ENCODE assay signal across 14 cellular contexts in genomic region chr1:35287807-35288640, GRCh38. TPM values are rescaled to one million over a fixed set of nuclear protein-coding genes. Genes with fewer than 3 reads are reported as not detected.
DNase-seq lines count a peak whose midpoint lies in the region; ATAC-seq and TF ChIP-seq lines count a peak whose summit lies in the region.
"Had no signal": no experiment of that assay in that cellular context is flagged by ENCODE, and none has a peak within 500 bp of the region (broad histone marks: within the 10 kb centered on the region; RNA-seq: fewer than 3 reads in every experiment).

No MANE protein-coding gene starts in this region.

- H3K4me1 Mint-ChIP-seq in brain: peaks cover 7% of the 10 kb centered on the region
- H3K4me1 Mint-ChIP-seq in progenitor cell of endocrine pancreas (ENCODE audit: low read depth): peaks cover 6% of the 10 kb centered on the region
- H3K4me1 Mint-ChIP-seq: neural crest cell had no signal

- H3K4me1 ChIP-seq in mesenchymal stem cell (ENCODE audit: control insufficient read depth, insufficient read depth, low read depth, low read length): no peaks in the 10 kb centered on the region
- H3K4me1 ChIP-seq in neuronal stem cell (ENCODE audit: control insufficient read depth in 2 of 2, insufficient read depth in 1 of 2, low read depth in 1 of 2, low read length in 2 of 2): no peaks in the 10 kb centered on the region

- DNase-seq in AG08396 (ENCODE audit: low spot score) (peak; percentile 32), HT-29 (ENCODE audit: low spot score) (peak; percentile 12), mesenchymal stem cell (peak; percentile 69), neuronal stem cell (ENCODE audit: low spot score) (no peak), progenitor cell of endocrine pancreas (ENCODE audit: low spot score, unreplicated experiment) (no peak), cerebellar cortex (ENCODE audit: low spot score) (no peak)
- DNase-seq: activated CD8-positive, alpha-beta T cell treated with anti-CD3 and anti-CD28 coated beads for 36 hours; Calu3; caudate nucleus; NCI-H510A treated with DMSO at 0.1 percent for 48 hours; stimulated activated CD4-positive, alpha-beta T cell treated with anti-CD3 and anti-CD28 coated beads, Interleukin-2, amount 100 ng/mL, for 48 hours had no signal

- H4K91ac ChIP-seq in mesenchymal stem cell (ENCODE audit: low read length): no peak overlapping the region
- no peak overlapping the region for H4K91ac ChIP-seq in neuronal stem cell (ENCODE audit: low read depth, low read length, poor library complexity)

- H2BK5ac ChIP-seq in mesenchymal stem cell (ENCODE audit: low read depth, low read length, poor library complexity, severe bottlenecking): no peak overlapping the region
- H2BK5ac ChIP-seq in neuronal stem cell (ENCODE audit: low read length): no peak overlapping the region

- no peak overlapping the region for H2BK15ac ChIP-seq in mesenchymal stem cell (ENCODE audit: low read depth, poor library complexity, severe bottlenecking)
- H2BK15ac ChIP-seq in neuronal stem cell (ENCODE audit: low read length): no peak overlapping the region

- H4K8ac ChIP-seq in mesenchymal stem cell (ENCODE audit: low read length): no peak overlapping the region
- no peak overlapping the region for H4K8ac ChIP-seq in neuronal stem cell (ENCODE audit: low read depth, low read length)

- H3K27ac ChIP-seq in mesenchymal stem cell (ENCODE audit: low read length, poor library complexity, severe bottlenecking) (peak overlapping the region; percentile 68), neuronal stem cell (replicated peaks; ENCODE audit: low read length) (no peak overlapping the region)

- H3K4me2 ChIP-seq in mesenchymal stem cell (ENCODE audit: low read length, poor library complexity, severe bottlenecking) (peak overlapping the region; percentile 61), neuronal stem cell (ENCODE audit: insufficient read depth, low read length, poor library complexity, severe bottlenecking) (no peak overlapping the region)

- H3K36me3 Mint-ChIP-seq in brain (peaks cover 85% of the 10 kb centered on the region), progenitor cell of endocrine pancreas (ENCODE audit: insufficient read depth) (peaks cover 15% of the 10 kb centered on the region)

- H3K27me3 ChIP-seq in mesenchymal stem cell (ENCODE audit: control insufficient read depth in 1 of 2, insufficient read depth in 1 of 2, low read length in 2 of 2) (no peaks in the 10 kb centered on the region), neuronal stem cell (ENCODE audit: control insufficient read depth in 3 of 3, insufficient read depth in 3 of 3, low read depth in 1 of 3, low read length in 3 of 3) (no peaks in the 10 kb centered on the region)

- H3K23ac ChIP-seq in mesenchymal stem cell (ENCODE audit: low read length in 2 of 2): no peak overlapping the region
- no peak overlapping the region for H3K23ac ChIP-seq in neuronal stem cell (ENCODE audit: low read depth, low read length, poor library complexity)

- H3K18ac ChIP-seq in mesenchymal stem cell (ENCODE audit: low read depth in 1 of 2, low read length in 2 of 2) (no peak overlapping the region), neuronal stem cell (ENCODE audit: low read length) (no peak overlapping the region)

- H3K4me3 ChIP-seq in mesenchymal stem cell (ENCODE audit: insufficient read depth in 1 of 2, low read depth in 1 of 2, low read length in 2 of 2) (peak overlapping the region in 1 of 2 experiments; percentile 31), neuronal stem cell (ENCODE audit: low read length in 2 of 2) (no peak overlapping the region)

- H2BK12ac ChIP-seq in mesenchymal stem cell (ENCODE audit: low read length in 2 of 2) (no peak overlapping the region), neuronal stem cell (ENCODE audit: low read length) (no peak overlapping the region)

- H3K9me3 Mint-ChIP-seq in brain (peaks cover 10 to 22% (median 19%) of the 10 kb centered on the region in 5 experiments), progenitor cell of endocrine pancreas (ENCODE audit: low read depth) (peaks cover 8% of the 10 kb centered on the region)

- H3K14ac ChIP-seq in mesenchymal stem cell (ENCODE audit: low read length in 2 of 2): no peak overlapping the region
- no peak overlapping the region for H3K14ac ChIP-seq in neuronal stem cell (ENCODE audit: low read length)

- TF ChIP-seq CTCF in brain (conservative IDR thresholded peaks at IDR 0.05) (no peak), progenitor cell of endocrine pancreas (IDR thresholded peaks at IDR 0.05; ENCODE audit: unreplicated experiment) (no peak)

- no peak overlapping the region for H2AK5ac ChIP-seq in mesenchymal stem cell (ENCODE audit: low read length, severe bottlenecking)
- no peak overlapping the region for H2AK5ac ChIP-seq in neuronal stem cell (ENCODE audit: low read depth, low read length)

- H3K9ac ChIP-seq in mesenchymal stem cell (ENCODE audit: low read length) (peak overlapping the region; percentile 89), neuronal stem cell (ENCODE audit: low read depth, low read length, poor library complexity) (no peak overlapping the region)

- WGBS in mesenchymal stem cell: 90% methylated on average over 4 of the region's 9 CpGs
- WGBS in neuronal stem cell (ENCODE audit: extremely low coverage in 2 of 2, insufficient read length in 2 of 2, insufficient replicate concordance in 1 of 2), 2 donors: no CpG with 5 or more reads among the region's 9 CpGs

- H3K4ac ChIP-seq in mesenchymal stem cell (ENCODE audit: low read depth in 1 of 2, low read length in 2 of 2) (no peak overlapping the region), neuronal stem cell (ENCODE audit: low read length) (no peak overlapping the region)

- no peak overlapping the region for H2BK120ac ChIP-seq in mesenchymal stem cell (ENCODE audit: low read depth, low read length)
- H2BK120ac ChIP-seq in neuronal stem cell (ENCODE audit: low read depth, low read length): no peak overlapping the region

- ATAC-seq in HG02938 (IDR thresholded peaks at IDR 0.05; ENCODE audit: unreplicated experiment): no peak
- ATAC-seq: activated CD8-positive, alpha-beta T cell treated with anti-CD3 and anti-CD28 coated beads for 36 hours had no signal

- H3K27me3 Mint-ChIP-seq in brain (no peaks in the 10 kb centered on the region), progenitor cell of endocrine pancreas (no peaks in the 10 kb centered on the region)
- H3K27me3 Mint-ChIP-seq: activated CD8-positive, alpha-beta T cell treated with anti-CD3 and anti-CD28 coated beads for 36 hours had no signal

- H3K4me3 Mint-ChIP-seq in brain: no peak overlapping the region
- H3K4me3 Mint-ChIP-seq in progenitor cell of endocrine pancreas (ENCODE audit: low read depth): no peak overlapping the region
- H3K4me3 Mint-ChIP-seq: activated CD8-positive, alpha-beta T cell treated with anti-CD3 and anti-CD28 coated beads for 36 hours; neural crest cell had no signal

- H3K36me3 ChIP-seq in mesenchymal stem cell (ENCODE audit: control insufficient read depth in 1 of 2, insufficient read depth in 2 of 2, low read depth in 1 of 2, low read length in 2 of 2) (peaks cover 8 to 20% of the 10 kb centered on the region in 2 experiments), neuronal stem cell (replicated peaks in 1 of 2; ENCODE audit: control insufficient read depth in 2 of 2, insufficient read depth in 2 of 2, low read length in 2 of 2) (peaks cover 2 to 75% of the 10 kb centered on the region in 2 donors)

- H3K79me1 ChIP-seq in mesenchymal stem cell (replicated peaks; ENCODE audit: low read length, poor library complexity, severe bottlenecking): peaks cover 13% of the 10 kb centered on the region
- peaks cover 8% of the 10 kb centered on the region for H3K79me1 ChIP-seq in neuronal stem cell (ENCODE audit: low read depth, low read length)

- H3K27ac Mint-ChIP-seq in brain: peak overlapping the region in 3 of 5 experiments; percentile 3 to 9 (median 8)
- no peak overlapping the region for H3K27ac Mint-ChIP-seq in progenitor cell of endocrine pancreas
- H3K27ac Mint-ChIP-seq: activated CD8-positive, alpha-beta T cell treated with anti-CD3 and anti-CD28 coated beads for 36 hours had no signal

- no peak overlapping the region for H2AFZ ChIP-seq in mesenchymal stem cell (ENCODE audit: low read depth, low read length)
- H2AFZ ChIP-seq in neuronal stem cell (ENCODE audit: low read length): no peak overlapping the region

- H3K9me3 ChIP-seq in mesenchymal stem cell (ENCODE audit: control insufficient read depth, low read length) (peaks cover 6% of the 10 kb centered on the region), neuronal stem cell (replicated peaks in 1 of 2; ENCODE audit: control insufficient read depth in 2 of 2, insufficient read depth in 1 of 2, low read depth in 1 of 2, low read length in 2 of 2) (peaks cover 0 to 26% of the 10 kb centered on the region in 2 donors)

RNA-seq across cellular contexts. Expression of gene ZMYM4, which starts 19.5 kb away (rescaled TPM):
- 9.7 and 16.5 TPM in 2 replicates for total RNA-seq in HT-29 (2014; rRNA removed; shearing (Covaris generic))
- 13.8 TPM for polyA plus RNA-seq in brain (ENCODE audit: insufficient read depth, low read depth, low replicate concordance)
- polyA plus RNA-seq in mesenchymal stem cell (2013, experiment 1 of 2): 23.3 TPM
- 21.7 TPM for polyA plus RNA-seq in mesenchymal stem cell (2013, experiment 2 of 2)
- 36.1 TPM for polyA plus RNA-seq in neuronal stem cell (2013, experiment 1 of 2)
- 37.8 TPM for polyA plus RNA-seq in neuronal stem cell (2013, experiment 2 of 2)
- total RNA-seq in progenitor cell of endocrine pancreas: 95.8 and 103 TPM in 2 replicates

Comparison
In these comparisons a context has a peak if more than half of its experiments do, and no peak if none do; other contexts are left out.
1. DNase-seq: peak in AG08396 (single experiment), HT-29 (single experiment) and mesenchymal stem cell (single experiment); none in neuronal stem cell (single experiment), progenitor cell of endocrine pancreas (single experiment) and cerebellar cortex (single experiment).